Comparison of ENCODE assay signal across 33 cellular contexts in the genomic region with DNA sequence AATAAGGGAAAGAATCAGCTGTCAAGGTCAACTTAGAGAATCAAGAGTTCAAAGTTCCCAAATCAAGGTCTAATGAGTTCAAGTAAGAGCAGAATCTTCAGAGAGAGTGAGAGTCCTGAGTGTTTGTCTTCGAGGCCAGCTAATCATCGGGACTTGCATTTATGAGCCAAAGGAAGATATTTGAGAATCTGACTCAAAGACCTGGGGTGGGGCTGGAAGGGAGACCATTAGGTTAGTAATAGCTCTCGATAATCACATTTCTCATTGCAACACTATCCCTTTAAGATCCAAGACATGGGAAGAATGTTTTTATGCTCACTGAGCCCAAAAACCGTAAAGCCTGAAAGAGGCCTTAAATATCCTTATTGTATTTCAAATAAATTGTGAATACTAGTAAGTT.
"Had no signal": no experiment of that assay in that cellular context is flagged by ENCODE, and none has a peak within 500 bp of the region (broad histone marks: within the 10 kb centered on the region; RNA-seq: fewer than 3 reads in every experiment).

No MANE protein-coding gene starts in this region.

- H3K4me1 ChIP-seq: left lung, neural progenitor cell, prostate gland, testis, thyroid gland, transverse colon, upper lobe of left lung, vagina had no signal

- H3K27me3 ChIP-seq: left lung, neural progenitor cell, neutrophil, pancreas, testis, thyroid gland, transverse colon, upper lobe of left lung, vagina had no signal

- H3K4me2 ChIP-seq: neural progenitor cell had no signal

- H3K36me3 ChIP-seq: left lung, neural progenitor cell, neutrophil, pancreas, prostate gland, thyroid gland, transverse colon, upper lobe of left lung, vagina had no signal

- H3K9me3 ChIP-seq: left lung, neutrophil, pancreas, prostate gland, testis, thyroid gland, transverse colon, upper lobe of left lung, vagina had no signal

- H3K27ac ChIP-seq: left lung, neural progenitor cell, neutrophil, pancreas, prostate gland, testis, thyroid gland, transverse colon, upper lobe of left lung, vagina had no signal

- ATAC-seq: left colon; left lung; natural killer cell; pancreas; right cardiac atrium; sciatic nerve; stimulated activated memory B cell treated with anti-CD40 and anti-IgM and Interleukin-4, amounts not matched to agents 10 μg/mL and 1 μg/mL and 100 μg/mL, for 72 hours; stimulated activated naive CD8-positive, alpha-beta T cell treated with anti-CD3 and anti-CD28 coated beads, Interleukin-15, amount 100 ng/mL, for 72 hours had no signal

- H3K4me3 ChIP-seq: left lung, lung, neural progenitor cell, pancreas, prostate gland, testis, thyroid gland, transverse colon, upper lobe of left lung, vagina had no signal

- FAIRE-seq: islet of Langerhans, kidney, pancreas, small intestine had no signal

- H2AFZ ChIP-seq: neural progenitor cell had no signal

- H3K9ac ChIP-seq: neural progenitor cell had no signal

- DNase-seq: hypothalamus; immature natural killer cell; kidney; left colon; left lung; mesendoderm; naive B cell; natural killer cell; nephron progenitor cell; occipital lobe; pancreas; posterior cingulate gyrus; retina; right cardiac atrium; small intestine; stimulated activated CD4-positive, alpha-beta T cell treated with anti-CD3 and anti-CD28 coated beads, Interleukin-1b, Interleukin-23, amount 100 ng/mL, for 48 hours; stimulated activated CD4-positive, alpha-beta T cell treated with anti-CD3 and anti-CD28 coated beads, Interleukin-2, amount 100 ng/mL, for 48 hours; stimulated activated CD4-positive, alpha-beta T cell treated with anti-CD3 and anti-CD28 coated beads, Interleukin-4, amount 100 ng/mL, for 4 hours; stimulated activated CD8-positive, alpha-beta memory T cell treated with anti-CD3 and anti-CD28 coated beads, Interleukin-4, amount 100 ng/mL, for 48 hours; stimulated activated naive CD4-positive, alpha-beta T cell treated with Interleukin-2 at 50 U/mL for 16 hours; stimulated activated naive CD8-positive, alpha-beta T cell treated with anti-CD3 and anti-CD28 coated beads, Interleukin-15, amount 100 ng/mL, for 72 hours; testis; thyroid gland; transverse colon; upper lobe of left lung had no signal
